Comparison of ENCODE assay signal across 18 cellular contexts in the genomic region with DNA sequence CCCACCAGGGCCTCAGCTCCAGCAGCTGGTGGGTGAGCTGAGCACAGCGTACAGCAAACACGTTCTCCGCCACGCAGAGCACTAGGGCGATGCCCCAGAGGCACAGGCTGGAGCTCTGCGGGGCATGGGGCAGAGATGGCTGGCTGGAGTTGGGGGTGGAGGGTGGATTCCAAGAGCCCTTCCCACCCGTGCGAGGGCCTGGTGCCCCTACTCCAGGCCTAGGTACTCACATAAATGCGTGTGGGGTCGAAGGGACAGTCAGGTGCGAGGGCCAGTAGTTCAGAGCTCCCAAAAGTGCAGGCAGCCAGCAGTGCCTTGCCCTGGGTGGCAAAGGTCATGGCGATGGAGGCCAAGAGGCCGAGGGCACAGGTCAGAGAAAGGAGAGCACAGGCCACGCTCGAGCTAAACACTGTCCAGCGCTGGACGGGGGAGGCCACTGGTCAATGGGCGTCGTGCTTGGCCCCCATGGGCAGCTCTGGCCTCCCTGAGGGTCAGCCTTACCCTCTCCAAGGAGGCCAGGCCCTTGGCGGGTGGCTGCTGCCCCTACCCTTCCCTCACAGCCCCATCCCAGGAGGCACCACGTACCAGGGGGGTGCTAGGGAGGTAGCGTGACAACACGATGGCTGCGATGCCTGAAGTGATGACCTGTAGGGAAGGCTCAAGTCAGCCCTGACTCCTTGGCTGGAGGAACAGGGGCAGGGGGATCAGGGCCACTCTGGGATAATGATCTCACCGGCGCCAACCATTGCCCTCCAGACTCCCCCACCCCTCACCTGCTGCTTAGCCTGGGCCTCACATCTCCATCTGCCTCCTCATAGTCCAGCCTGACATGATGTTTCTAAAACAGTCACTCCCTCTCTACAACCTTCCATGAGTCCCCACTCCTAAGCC. TPM values are rescaled to one million over a fixed set of nuclear protein-coding genes. Genes with fewer than 3 reads are reported as not detected.
DNase-seq lines count a peak whose midpoint lies in the region; ATAC-seq, FAIRE-seq and TF ChIP-seq lines count a peak whose summit lies in the region.
"Had no signal": no experiment of that assay in that cellular context is flagged by ENCODE, and none has a peak within 500 bp of the region (broad histone marks: within the 10 kb centered on the region; RNA-seq: fewer than 3 reads in every experiment).

No MANE protein-coding gene starts in this region.

- H3K36me3 ChIP-seq in HEK293 (ENCODE audit: control insufficient read depth in 2 of 2, insufficient read depth in 1 of 2, low read length in 2 of 2) (no peaks in the 10 kb centered on the region), WERI-Rb-1 (peaks cover 36% of the 10 kb centered on the region), sigmoid colon (no peaks in the 10 kb centered on the region)

- FAIRE-seq in frontal cortex (lab: Jason Lieb, UNC): no peak

- H3K9me3 ChIP-seq in HEK293 (ENCODE audit: control insufficient read depth, insufficient read depth, low read depth, low read length) (no peaks in the 10 kb centered on the region), WERI-Rb-1 (ENCODE audit: severe bottlenecking) (no peaks in the 10 kb centered on the region), sigmoid colon (no peaks in the 10 kb centered on the region)
- H3K9me3 ChIP-seq: BLaER1 had no signal

- H3K27me3 ChIP-seq in WERI-Rb-1 (ENCODE audit: insufficient read depth, low read depth, severe bottlenecking) (no peaks in the 10 kb centered on the region), sigmoid colon (peaks cover 15 to 39% (median 30%) of the 10 kb centered on the region in 3 donors)

- no peak for TF ChIP-seq POLR2A in sigmoid colon (IDR thresholded peaks at IDR 0.05)

- no peak for TF ChIP-seq CTCF in HEK293 (tag by site-specific recombination; IDR thresholded peaks at IDR 0.05)
- TF ChIP-seq CTCF in WERI-Rb-1 (IDR thresholded peaks at IDR 0.05; ENCODE audit: low read depth, low read length): no peak
- no peak for TF ChIP-seq CTCF in sigmoid colon (IDR thresholded peaks at IDR 0.05)

- H3K4me3 ChIP-seq in HEK293 (ENCODE audit: low read depth, low read length) (no peak overlapping the region), WERI-Rb-1 (ENCODE audit: low read depth, low read length) (no peak overlapping the region), sigmoid colon (no peak overlapping the region)
- H3K4me3 ChIP-seq: BLaER1 had no signal

- DNase-seq in WERI-Rb-1 (peak; percentile 51), left lobe of liver (ENCODE audit: low spot score) (peak; percentile 76), sigmoid colon (peak; percentile 56), DMS153 treated with DMSO at 0.1 percent for 48 hours (lab: John Stamatoyannopoulos, UW; ENCODE audit: unreplicated experiment) (no peak), frontal cortex (ENCODE audit: low spot score in 2 of 2) (no peak)
- DNase-seq: KG1, NCI-H1048, NCI-H1694, NCI-H2107, NCI-H226, NCI-H526 had no signal

- CTCF ChIA-PET in HEK293 (lab: Yijun Ruan, JAX): interaction anchor here (0.5 to 1.3 kb wide), 5 partner anchors 9 to 737 kb away, joined by 3 read pairs; a partner anchor contains a TSS

- H3K27ac ChIP-seq in HEK293 (ENCODE audit: extremely low read depth, low read depth, low read length) (no peak overlapping the region), WERI-Rb-1 (peak overlapping the region; percentile 95), sigmoid colon (no peak overlapping the region)
- H3K27ac ChIP-seq: BLaER1, HL-60 had no signal

- no peak for TF ChIP-seq EP300 in sigmoid colon (IDR thresholded peaks at IDR 0.05)

- intact Hi-C loops in sigmoid colon (cut with DNase I): no loop called here

- ATAC-seq in left lobe of liver (peak; percentile 86), GM19324 (IDR thresholded peaks at IDR 0.05; ENCODE audit: low FRiP score, unreplicated experiment) (no peak)

- WGBS in sigmoid colon, 2 donors: 86 to 92% methylated on average over 26 of the region's 26 CpGs

- H3K4me1 ChIP-seq in HEK293 (ENCODE audit: control insufficient read depth, insufficient read depth, low read length) (no peaks in the 10 kb centered on the region), sigmoid colon (peaks cover 0 to 23% (median 18%) of the 10 kb centered on the region in 4 donors)

- POLR2A ChIA-PET in HEK293 (lab: Yijun Ruan, JAX): interaction anchor here (0.5 kb wide), 1 partner anchor 60 kb away, joined by 4 read pairs; no protein-coding TSS in a partner anchor

TF ChIP-seq in HEK293, 187 proteins besides CTCF, POLR2A, EP300 and RAD21:
- TF ChIP-seq, protein P1, sequence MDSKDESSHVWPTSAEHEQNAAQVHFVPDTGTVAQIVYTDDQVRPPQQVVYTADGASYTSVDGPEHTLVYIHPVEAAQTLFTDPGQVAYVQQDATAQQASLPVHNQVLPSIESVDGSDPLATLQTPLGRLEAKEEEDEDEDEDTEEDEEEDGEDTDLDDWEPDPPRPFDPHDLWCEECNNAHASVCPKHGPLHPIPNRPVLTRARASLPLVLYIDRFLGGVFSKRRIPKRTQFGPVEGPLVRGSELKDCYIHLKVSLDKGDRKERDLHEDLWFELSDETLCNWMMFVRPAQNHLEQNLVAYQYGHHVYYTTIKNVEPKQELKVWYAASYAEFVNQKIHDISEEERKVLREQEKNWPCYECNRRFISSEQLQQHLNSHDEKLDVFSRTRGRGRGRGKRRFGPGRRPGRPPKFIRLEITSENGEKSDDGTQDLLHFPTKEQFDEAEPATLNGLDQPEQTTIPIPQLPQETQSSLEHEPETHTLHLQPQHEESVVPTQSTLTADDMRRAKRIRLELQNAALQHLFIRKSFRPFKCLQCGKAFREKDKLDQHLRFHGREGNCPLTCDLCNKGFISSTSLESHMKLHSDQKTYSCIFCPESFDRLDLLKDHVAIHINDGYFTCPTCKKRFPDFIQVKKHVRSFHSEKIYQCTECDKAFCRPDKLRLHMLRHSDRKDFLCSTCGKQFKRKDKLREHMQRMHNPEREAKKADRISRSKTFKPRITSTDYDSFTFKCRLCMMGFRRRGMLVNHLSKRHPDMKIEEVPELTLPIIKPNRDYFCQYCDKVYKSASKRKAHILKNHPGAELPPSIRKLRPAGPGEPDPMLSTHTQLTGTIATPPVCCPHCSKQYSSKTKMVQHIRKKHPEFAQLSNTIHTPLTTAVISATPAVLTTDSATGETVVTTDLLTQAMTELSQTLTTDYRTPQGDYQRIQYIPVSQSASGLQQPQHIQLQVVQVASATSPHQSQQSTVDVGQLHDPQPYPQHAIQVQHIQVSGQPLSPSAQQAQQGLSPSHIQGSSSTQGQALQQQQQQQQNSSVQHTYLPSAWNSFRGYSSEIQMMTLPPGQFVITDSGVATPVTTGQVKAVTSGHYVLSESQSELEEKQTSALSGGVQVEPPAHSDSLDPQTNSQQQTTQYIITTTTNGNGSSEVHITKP (tag by site-specific recombination; IDR thresholded peaks at IDR 0.05): peak; percentile 94
- TF ChIP-seq, protein P2, sequence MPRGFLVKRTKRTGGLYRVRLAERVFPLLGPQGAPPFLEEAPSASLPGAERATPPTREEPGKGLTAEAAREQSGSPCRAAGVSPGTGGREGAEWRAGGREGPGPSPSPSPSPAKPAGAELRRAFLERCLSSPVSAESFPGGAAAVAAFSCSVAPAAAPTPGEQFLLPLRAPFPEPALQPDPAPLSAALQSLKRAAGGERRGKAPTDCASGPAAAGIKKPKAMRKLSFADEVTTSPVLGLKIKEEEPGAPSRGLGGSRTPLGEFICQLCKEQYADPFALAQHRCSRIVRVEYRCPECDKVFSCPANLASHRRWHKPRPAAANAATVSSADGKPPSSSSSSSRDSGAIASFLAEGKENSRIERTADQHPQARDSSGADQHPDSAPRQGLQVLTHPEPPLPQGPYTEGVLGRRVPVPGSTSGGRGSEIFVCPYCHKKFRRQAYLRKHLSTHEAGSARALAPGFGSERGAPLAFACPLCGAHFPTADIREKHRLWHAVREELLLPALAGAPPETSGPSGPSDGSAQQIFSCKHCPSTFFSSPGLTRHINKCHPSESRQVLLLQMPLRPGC (tag by site-specific recombination; IDR thresholded peaks at IDR 0.05): no peak
- TF ChIP-seq ZNF16 (tag by site-specific recombination; IDR thresholded peaks at IDR 0.05; ENCODE audit: low read depth): peak; percentile 51; the same call in 1 of the 2 replicates

RNA-seq across cellular contexts. Expression of a gene that starts 5.6 kb away (rescaled TPM):
- total RNA-seq in left lobe of liver (6.1 TPM), sigmoid colon (100 to 1,000 TPM in 1 of 4 donors, 10 to 100 TPM in 3; 47.4 to 135 (median 57.9) TPM), frontal cortex (2.0 TPM)
- polyA plus RNA-seq in sigmoid colon: 100 to 1,000 TPM; 699 to 799 (median 707) TPM

RNA-seq across cellular contexts. Expression of a gene that starts 9.3 kb away (rescaled TPM):
- total RNA-seq in left lobe of liver: not detected
- not detected for total RNA-seq in sigmoid colon
- 1 to 10 TPM; 1.2 to 1.9 (median 1.8) TPM for polyA plus RNA-seq in sigmoid colon
- total RNA-seq in frontal cortex: 21.6 TPM
- total RNA-seq: Daoy, RPMI7951 had no signal

RNA-seq across cellular contexts. Expression of a gene that starts 24.9 kb away (rescaled TPM):
- total RNA-seq in left lobe of liver (5.4 TPM), sigmoid colon (10 to 100 TPM in 1 of 4 donors, 1 to 10 TPM in 1, under 1 TPM in 2; 0.41 to 10.2 (median 1.6) TPM), frontal cortex (15.5 TPM)
- polyA plus RNA-seq in sigmoid colon: 1 to 10 TPM in 1 of 3 donors, under 1 TPM in 1, not detected in 1; 0.20 to 1.2 TPM
- total RNA-seq: OCI-LY7 had no signal

Comparison
In these comparisons a context has a peak if more than half of its experiments do, and no peak if none do; other contexts are left out.
1. DNase-seq: peak in WERI-Rb-1 (single experiment), left lobe of liver (single experiment) and sigmoid colon (single experiment); none in DMS153 treated with DMSO at 0.1 percent for 48 hours (single experiment) and frontal cortex (0 of 2).